ENCODE assay signal across 20 cellular contexts in genomic region chr10:131207584-131208532, GRCh38.
DNase-seq lines count a peak whose midpoint lies in the region; ATAC-seq and TF ChIP-seq lines count a peak whose summit lies in the region.
"Had no signal": no experiment of that assay in that cellular context is flagged by ENCODE, and none has a peak within 500 bp of the region (broad histone marks: within the 10 kb centered on the region; RNA-seq: fewer than 3 reads in every experiment).

No MANE protein-coding gene starts in this region.

- H3K9me3 Mint-ChIP-seq in activated naive CD8-positive, alpha-beta T cell treated with anti-CD3 and anti-CD28 coated beads for 36 hours = no peaks in the 10 kb centered on the region
- H3K9me3 Mint-ChIP-seq in GM23338 = peaks cover 85% of the 10 kb centered on the region

- TF ChIP-seq EP300 in stomach (IDR thresholded peaks at IDR 0.05) = no peak

- H3K36me3 Mint-ChIP-seq in activated naive CD8-positive, alpha-beta T cell treated with anti-CD3 and anti-CD28 coated beads for 36 hours = no peaks in the 10 kb centered on the region
- peaks cover 12% of the 10 kb centered on the region; the same call in 2 of the 3 replicates for H3K36me3 Mint-ChIP-seq in GM23338 (ENCODE audit: low read depth)
- H3K36me3 Mint-ChIP-seq: CD4-positive, alpha-beta memory T cell had no signal

- H3K4me1 ChIP-seq in BLaER1 treated with 17β-estradiol and CSF1 and Interleukin-3, amounts not matched to agents 10 nM and 100 nM = peaks cover 28 to 98% (median 92%) of the 10 kb centered on the region in 10 experiments
- H3K4me1 ChIP-seq in mesendoderm (ENCODE audit: control insufficient read depth, low read depth, low read length) (no peaks in the 10 kb centered on the region), stomach (no peaks in the 10 kb centered on the region), GM23338 (ENCODE audit: insufficient read depth) (no peaks in the 10 kb centered on the region)

- H4K5ac ChIP-seq in mesendoderm (ENCODE audit: low read length) = no peak overlapping the region

- H3K79me2 ChIP-seq in mesendoderm (ENCODE audit: control insufficient read depth, insufficient read depth, low read length) = no peaks in the 10 kb centered on the region
- no peaks in the 10 kb centered on the region for H3K79me2 ChIP-seq in GM23338 (replicated peaks; ENCODE audit: insufficient read depth)

- TF ChIP-seq CTCF in stomach (IDR thresholded peaks at IDR 0.05) (no peak), GM23338 (conservative IDR thresholded peaks at IDR 0.05; ENCODE audit: low read depth in 2 of 2) (no peak)

- H2AK5ac ChIP-seq in mesendoderm (ENCODE audit: low read length) = no peak overlapping the region

- no peak overlapping the region for H3K4me3 Mint-ChIP-seq in activated naive CD8-positive, alpha-beta T cell treated with anti-CD3 and anti-CD28 coated beads for 36 hours
- no peak overlapping the region for H3K4me3 Mint-ChIP-seq in GM23338
- H3K4me3 Mint-ChIP-seq: CD4-positive, alpha-beta memory T cell had no signal

- intact Hi-C loops in stomach (cut with DNase I; ENCODE audit: low total_unique reads) = no loop called here

- H3K27ac Mint-ChIP-seq in activated naive CD8-positive, alpha-beta T cell treated with anti-CD3 and anti-CD28 coated beads for 36 hours = no peak overlapping the region
- H3K27ac Mint-ChIP-seq in GM23338 = no peak overlapping the region
- H3K27ac Mint-ChIP-seq: CD4-positive, alpha-beta memory T cell had no signal

- no peak overlapping the region for H2AFZ ChIP-seq in GM23338

- no CpG with 5 or more reads among the region's 29 CpGs for WGBS in mesendoderm (ENCODE audit: extremely low coverage, insufficient coverage, low lambda C conversion rate)
- 83 to 89% (median 87%) methylated on average over 27 to 29 of the region's 29 CpGs for WGBS in stomach, 5 donors

- H4K20me1 ChIP-seq in BLaER1 treated with 17β-estradiol and CSF1 and Interleukin-3, amounts not matched to agents 10 nM and 100 nM = no peaks in the 10 kb centered on the region
- H4K20me1 ChIP-seq in GM23338 (replicated peaks; ENCODE audit: insufficient read depth) = no peaks in the 10 kb centered on the region

- H3K18ac ChIP-seq in mesendoderm (ENCODE audit: low read length) = no peak overlapping the region

- H3K9me3 ChIP-seq in BLaER1 treated with 17β-estradiol and CSF1 and Interleukin-3, amounts not matched to agents 10 nM and 100 nM (replicated peaks in 1 of 11) = no peaks in the 10 kb centered on the region
- H3K9me3 ChIP-seq in stomach = no peaks in the 10 kb centered on the region

- peaks cover 0 to 25% (median 0%) of the 10 kb centered on the region in 11 experiments; a peak in 4 of 22 replicates for H3K36me3 ChIP-seq in BLaER1 treated with 17β-estradiol and CSF1 and Interleukin-3, amounts not matched to agents 10 nM and 100 nM
- no peaks in the 10 kb centered on the region for H3K36me3 ChIP-seq in mesendoderm (ENCODE audit: control insufficient read depth, insufficient read depth, low read length)
- no peaks in the 10 kb centered on the region for H3K36me3 ChIP-seq in stomach
- H3K36me3 ChIP-seq in GM23338 (ENCODE audit: insufficient read depth) = no peaks in the 10 kb centered on the region

- H4K8ac ChIP-seq in mesendoderm (ENCODE audit: low read depth, low read length) = no peak overlapping the region

- H3K4ac ChIP-seq in mesendoderm (ENCODE audit: low read depth, low read length) = no peak overlapping the region

- H3K79me1 ChIP-seq in mesendoderm (ENCODE audit: low read length) = no peaks in the 10 kb centered on the region

- H2BK120ac ChIP-seq in mesendoderm (ENCODE audit: low read depth, low read length) = no peak overlapping the region

- peak overlapping the region in 7 of 11 experiments; percentile 25 to 68 (median 59); a peak in 13 of 22 replicates for H3K27ac ChIP-seq in BLaER1 treated with 17β-estradiol and CSF1 and Interleukin-3, amounts not matched to agents 10 nM and 100 nM
- H3K27ac ChIP-seq in mesendoderm (ENCODE audit: low read depth, low read length) (no peak overlapping the region), stomach (no peak overlapping the region), GM23338 (ENCODE audit: low read depth) (no peak overlapping the region)
- H3K27ac ChIP-seq: HL-60 had no signal

- no peak overlapping the region for H3K56ac ChIP-seq in mesendoderm (ENCODE audit: low read length)

- no peaks in the 10 kb centered on the region for H3K27me3 Mint-ChIP-seq in activated naive CD8-positive, alpha-beta T cell treated with anti-CD3 and anti-CD28 coated beads for 36 hours
- peaks cover 1% of the 10 kb centered on the region for H3K27me3 Mint-ChIP-seq in GM23338 (ENCODE audit: insufficient read depth, low read depth, poor library complexity)
- H3K27me3 Mint-ChIP-seq: CD4-positive, alpha-beta memory T cell had no signal

- no peaks in the 10 kb centered on the region for H3F3A ChIP-seq in GM23338 (replicated peaks; ENCODE audit: low read depth)

- peaks cover 0 to 12% (median 0%) of the 10 kb centered on the region in 11 experiments; a peak in 7 of 22 replicates for H3K27me3 ChIP-seq in BLaER1 treated with 17β-estradiol and CSF1 and Interleukin-3, amounts not matched to agents 10 nM and 100 nM
- H3K27me3 ChIP-seq in mesendoderm (ENCODE audit: insufficient read depth, low read length, poor library complexity) (no peaks in the 10 kb centered on the region), stomach (peaks cover 0 to 7% (median 0%) of the 10 kb centered on the region in 3 donors), GM23338 (ENCODE audit: insufficient read depth) (no peaks in the 10 kb centered on the region)

- no peak overlapping the region for H2BK5ac ChIP-seq in mesendoderm (ENCODE audit: low read length)

- peak; percentile 13 for DNase-seq in M059J (ENCODE audit: low read depth)
- DNase-seq in mesendoderm = peak; percentile 56
- DNase-seq in stomach = peak; percentile 17
- DNase-seq in activated naive CD8-positive, alpha-beta T cell treated with anti-CD3 and anti-CD28 coated beads for 36 hours = no peak
- DNase-seq in HCEC 1CT = no peak
- DNase-seq in GM23338 (ENCODE audit: low spot score) = no peak
- DNase-seq: ACHN; CD4-positive, alpha-beta memory T cell; DMS79 treated with DMSO at 0.1 percent for 48 hours; GDM1; GOT3; KG1; NCI-H1092 treated with DMSO at 0.1 percent for 48 hours; NCI-H1694; NCI-H2107; NCI-H345; NCI-H69; PC-3 had no signal

- no peaks in the 10 kb centered on the region for H3K9me2 ChIP-seq in GM23338 (ENCODE audit: insufficient read depth)

- no peak overlapping the region for H3K4me3 ChIP-seq in BLaER1 treated with 17β-estradiol and CSF1 and Interleukin-3, amounts not matched to agents 10 nM and 100 nM
- no peak overlapping the region for H3K4me3 ChIP-seq in mesendoderm (ENCODE audit: low read length)
- H3K4me3 ChIP-seq in stomach = no peak overlapping the region
- H3K4me3 ChIP-seq in GM23338 = no peak overlapping the region

- no peak overlapping the region for H3K23ac ChIP-seq in mesendoderm (ENCODE audit: low read length)

- H2BK15ac ChIP-seq in mesendoderm (replicated peaks; ENCODE audit: low read depth) = no peak overlapping the region

- H3K4me2 ChIP-seq in BLaER1 treated with 17β-estradiol and CSF1 and Interleukin-3, amounts not matched to agents 10 nM and 100 nM = peak overlapping the region; percentile 37 to 94 (median 81); a peak in 20 of 22 replicates
- H3K4me2 ChIP-seq in mesendoderm (ENCODE audit: low read length) (no peak overlapping the region), GM23338 (no peak overlapping the region)

- no peaks in the 10 kb centered on the region for H3K4me1 Mint-ChIP-seq in activated naive CD8-positive, alpha-beta T cell treated with anti-CD3 and anti-CD28 coated beads for 36 hours
- no peaks in the 10 kb centered on the region for H3K4me1 Mint-ChIP-seq in GM23338
- H3K4me1 Mint-ChIP-seq: CD4-positive, alpha-beta memory T cell had no signal

- no peak for ATAC-seq in GM23338
- ATAC-seq: PC-3 had no signal

- TF ChIP-seq POLR2A in stomach (IDR thresholded peaks at IDR 0.05) = no peak

- peak overlapping the region in 5 of 11 experiments; percentile 1 to 49 (median 19); a peak in 5 of 22 replicates for H3K9ac ChIP-seq in BLaER1 treated with 17β-estradiol and CSF1 and Interleukin-3, amounts not matched to agents 10 nM and 100 nM
- H3K9ac ChIP-seq in mesendoderm (ENCODE audit: low read length) = no peak overlapping the region

TF ChIP-seq in GM23338, 12 proteins besides CTCF, POLR2A, EP300 and RAD21:
- no peak for TF ChIP-seq EZH2phosphoT487 (IDR thresholded peaks at IDR 0.05; ENCODE audit: unreplicated experiment)
- no peak for TF ChIP-seq ZNF114 (CRISPR knock-in tag; IDR thresholded peaks at IDR 0.05)
- TF ChIP-seq REST (IDR thresholded peaks at IDR 0.05; ENCODE audit: unreplicated experiment) = no peak
TF ChIP-seq in GM23338: peak in this region for 0.

Comparison
In these comparisons a context has a peak if more than half of its experiments do, and no peak if none do; other contexts are left out.
1. H3K27ac ChIP-seq: peak in BLaER1 treated with 17β-estradiol and CSF1 and Interleukin-3, amounts not matched to agents 10 nM and 100 nM (7 of 11); none in mesendoderm (single experiment), stomach (0 of 5) and GM23338 (single experiment).
2. H3K4me2 ChIP-seq: peak in BLaER1 treated with 17β-estradiol and CSF1 and Interleukin-3, amounts not matched to agents 10 nM and 100 nM (11 of 11); none in mesendoderm (single experiment) and GM23338 (single experiment).
3. DNase-seq: peak in M059J (single experiment), mesendoderm (single experiment) and stomach (single experiment); none in activated naive CD8-positive, alpha-beta T cell treated with anti-CD3 and anti-CD28 coated beads for 36 hours (single experiment), HCEC 1CT (single experiment) and GM23338 (single experiment).